ENCODE assay signal across 11 cellular contexts in the genomic region with DNA sequence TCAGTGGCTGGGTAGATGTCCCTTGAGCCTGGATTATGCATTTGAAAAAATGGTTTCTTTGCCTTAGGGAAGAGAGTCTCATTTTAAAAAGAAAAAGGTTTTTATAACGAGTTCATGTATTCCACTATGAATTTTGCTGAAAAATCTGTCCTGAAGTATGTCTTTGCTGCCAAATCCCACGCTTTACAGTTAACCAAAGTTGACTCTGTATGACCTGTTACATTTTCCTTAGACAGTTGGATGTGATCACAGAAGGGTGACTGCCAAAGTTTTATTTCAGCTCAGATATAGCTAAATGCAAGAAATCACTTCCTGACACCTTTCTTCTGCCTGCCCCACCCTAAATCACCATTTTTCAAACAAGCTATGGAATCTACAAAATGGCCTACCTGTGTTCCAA.
DNase-seq lines count a peak whose midpoint lies in the region; FAIRE-seq and TF ChIP-seq lines count a peak whose summit lies in the region.
"Had no signal": no experiment of that assay in that cellular context is flagged by ENCODE, and none has a peak within 500 bp of the region (broad histone marks: within the 10 kb centered on the region; RNA-seq: fewer than 3 reads in every experiment).

No MANE protein-coding gene starts in this region.

- H3K27me3 ChIP-seq in breast epithelium (no peaks in the 10 kb centered on the region), skeletal muscle satellite cell (ENCODE audit: control insufficient read depth, insufficient read depth, low read length) (no peaks in the 10 kb centered on the region)

- H3K9me3 ChIP-seq in breast epithelium: no peaks in the 10 kb centered on the region
- no peaks in the 10 kb centered on the region for H3K9me3 ChIP-seq in kidney (ENCODE audit: control insufficient read depth in 1 of 2, low read length in 2 of 2)
- H3K9me3 ChIP-seq in skeletal muscle satellite cell (replicated peaks; ENCODE audit: low read length): no peaks in the 10 kb centered on the region

- TF ChIP-seq CTCF in breast epithelium (IDR thresholded peaks at IDR 0.05) (no peak), kidney (IDR thresholded peaks at IDR 0.05; ENCODE audit: borderline replicate concordance, extremely low read depth, insufficient read depth) (no peak)

- H3K4me3 ChIP-seq in breast epithelium: no peak overlapping the region
- no peak overlapping the region for H3K4me3 ChIP-seq in kidney (ENCODE audit: low read length in 2 of 2)
- H3K4me3 ChIP-seq in skeletal muscle satellite cell (ENCODE audit: low read length): peak overlapping the region; percentile 20

- H3K27ac ChIP-seq in breast epithelium: peak overlapping the region; percentile 76 to 81
- H3K27ac ChIP-seq in kidney (ENCODE audit: low read depth in 2 of 2, low read length in 2 of 2): peak overlapping the region; percentile 79 to 81
- H3K27ac ChIP-seq: KMS-11 had no signal

- DNase-seq in GM12891 (ENCODE audit: insufficient read length, low spot score): no peak
- no peak for DNase-seq in breast epithelium (ENCODE audit: low spot score in 2 of 2)
- DNase-seq in kidney: no peak
- DNase-seq in stimulated activated CD4-positive, alpha-beta T cell treated with anti-CD3 and anti-CD28 coated beads, Interleukin-2, amount 100 ng/mL, for 48 hours: no peak
- DNase-seq in NCI-H1694 treated with DMSO at 0.1 percent for 48 hours (lab: John Stamatoyannopoulos, UW): no peak
- DNase-seq in DMS79 (lab: John Stamatoyannopoulos, UW): no peak
- no peak for DNase-seq in kidney glomerular epithelial cell (lab: John Stamatoyannopoulos, UW)
- DNase-seq: C1 segment of cervical spinal cord, NCI-H748 treated with DMSO at 0.1 percent for 48 hours had no signal

- TF ChIP-seq POLR2A in GM12891 (IDR thresholded peaks at IDR 0.05; ENCODE audit: low read depth, low read length) (no peak), breast epithelium (IDR thresholded peaks at IDR 0.05) (no peak)

- FAIRE-seq in GM12891 (lab: Jason Lieb, UNC): peak; percentile 13
- no peak for FAIRE-seq in kidney (lab: Jason Lieb, UNC)

- peak overlapping the region; percentile 37 for H3K4me2 ChIP-seq in skeletal muscle satellite cell (ENCODE audit: low read length)
- H3K4me2 ChIP-seq: KMS-11 had no signal

- H3K36me3 ChIP-seq in breast epithelium (no peaks in the 10 kb centered on the region), kidney (ENCODE audit: control insufficient read depth in 1 of 2, insufficient read depth in 2 of 2, low read length in 2 of 2) (no peaks in the 10 kb centered on the region), skeletal muscle satellite cell (ENCODE audit: insufficient read depth, low read length) (no peaks in the 10 kb centered on the region)

- intact Hi-C loops in breast epithelium (cut with DNase I; ENCODE audit: low total_unique reads) (no loop called here), kidney (cut with DNase I) (no loop called here)

- H3K4me1 ChIP-seq in breast epithelium (peaks cover 0 to 7% of the 10 kb centered on the region in 2 donors), kidney (ENCODE audit: control insufficient read depth in 1 of 2, insufficient read depth in 1 of 2, low read depth in 1 of 2, low read length in 2 of 2) (peaks cover 11 to 21% of the 10 kb centered on the region in 2 donors), skeletal muscle satellite cell (ENCODE audit: control insufficient read depth, insufficient read depth, low read length) (peaks cover 39% of the 10 kb centered on the region)

- H3K9ac ChIP-seq in kidney (ENCODE audit: low read length in 2 of 2): peak overlapping the region in 1 of 2 donors; percentile 30
- peak overlapping the region; percentile 65 for H3K9ac ChIP-seq in skeletal muscle satellite cell (ENCODE audit: low read depth, low read length)
- H3K9ac ChIP-seq: KMS-11 had no signal

TF ChIP-seq in GM12891, 5 proteins besides CTCF, POLR2A, EP300 and RAD21:
- no peak for TF ChIP-seq TAF1 (IDR thresholded peaks at IDR 0.05; ENCODE audit: low read depth, low read length)
